Comparison of ENCODE assay signal across 26 cellular contexts in genomic region chr2:204321027-204321800, GRCh38.
DNase-seq lines count a peak whose midpoint lies in the region; FAIRE-seq and TF ChIP-seq lines count a peak whose summit lies in the region.
"Had no signal": no experiment of that assay in that cellular context is flagged by ENCODE, and none has a peak within 500 bp of the region (broad histone marks: within the 10 kb centered on the region; RNA-seq: fewer than 3 reads in every experiment).

No MANE protein-coding gene starts in this region.

- H3K27ac Mint-ChIP-seq in astrocyte (ENCODE audit: unreplicated experiment): peak overlapping the region; percentile 28
- H3K27ac Mint-ChIP-seq: T-helper 2 cell treated with Interferon-gamma antibody and Interleukin-4, amounts not matched to agents 5 μg/mL and 100 μg/mL, for 36 hours had no signal

- H4K20me1 ChIP-seq in astrocyte (ENCODE audit: insufficient read depth, low read length): no peaks in the 10 kb centered on the region

- peak; percentile 57 for DNase-seq in NCI-H82 (lab: John Stamatoyannopoulos, UW)
- DNase-seq in NCI-H82 treated with DMSO at 0.1 percent for 48 hours (lab: John Stamatoyannopoulos, UW; ENCODE audit: unreplicated experiment): no peak
- no peak for DNase-seq in astrocyte (ENCODE audit: low read depth)
- no peak for DNase-seq in brain microvascular endothelial cell
- no peak for DNase-seq in HuH-7 (ENCODE audit: low spot score)
- no peak for DNase-seq in activated gamma-delta T cell treated with Interleukin-2 at 50 U/mL for 16 hours
- DNase-seq: activated CD4-positive, alpha-beta T cell treated with anti-CD3 and anti-CD28 coated beads for 48 hours; activated naive CD4-positive, alpha-beta T cell treated with Interleukin-2 at 50 U/mL for 16 hours; activated T-cell treated with anti-CD3 and anti-CD28 coated beads, Interleukin-2, amount 50 U/mL, for 4 hours; effector memory CD4-positive, alpha-beta T cell; GF-D8; NCI-H1105; NCI-H1930; nucleus accumbens; stimulated activated CD4-positive, alpha-beta T cell treated with anti-CD3 and anti-CD28 coated beads, Interleukin-12 subunit alpha, Interleukin-12 subunit beta, amount 100 ng/mL, for 4 hours; stimulated activated CD4-positive, alpha-beta T cell treated with anti-CD3 and anti-CD28 coated beads, Interleukin-4, amount 100 ng/mL, for 4 hours; stimulated activated naive CD4-positive, alpha-beta T cell had no signal

- no peak for FAIRE-seq in astrocyte (lab: Jason Lieb, UNC)
- FAIRE-seq: A204.1, GM18507 had no signal

- H3K27me3 Mint-ChIP-seq in astrocyte (ENCODE audit: low read depth, unreplicated experiment): peaks cover 3% of the 10 kb centered on the region

- H3K9me3 Mint-ChIP-seq in astrocyte (ENCODE audit: unreplicated experiment): no peaks in the 10 kb centered on the region
- H3K9me3 Mint-ChIP-seq: activated T-cell treated with anti-CD3 and anti-CD28 coated beads, Interleukin-2, amount 50 U/mL, for 4 hours; T-helper 2 cell treated with Interferon-gamma antibody and Interleukin-4, amounts not matched to agents 5 μg/mL and 100 μg/mL, for 36 hours had no signal

- H3K79me2 ChIP-seq in astrocyte (ENCODE audit: insufficient read depth, low read length): no peaks in the 10 kb centered on the region

- H3K27me3 ChIP-seq in astrocyte (ENCODE audit: insufficient read depth, low read length) (no peaks in the 10 kb centered on the region), subcutaneous abdominal adipose tissue (ENCODE audit: control insufficient read depth in 5 of 5, insufficient read depth in 4 of 5, low read length in 5 of 5) (peaks cover 0 to 3% (median 0%) of the 10 kb centered on the region in 5 donors), brain microvascular endothelial cell (replicated peaks) (no peaks in the 10 kb centered on the region)
- H3K27me3 ChIP-seq: adrenal gland, colonic mucosa, thyroid gland had no signal

- no peak overlapping the region for H3K9ac ChIP-seq in astrocyte (ENCODE audit: low read length)
- no peak overlapping the region for H3K9ac ChIP-seq in subcutaneous abdominal adipose tissue (ENCODE audit: low read length in 5 of 5)

- TF ChIP-seq CTCF in astrocyte (IDR thresholded peaks at IDR 0.05; ENCODE audit: insufficient read depth, low read depth, low read length): no peak
- no peak for TF ChIP-seq CTCF in brain microvascular endothelial cell (IDR thresholded peaks at IDR 0.05; ENCODE audit: low read depth, low read length, missing control alignments)

- H3K4me1 Mint-ChIP-seq in astrocyte (ENCODE audit: low read depth, unreplicated experiment): peaks cover 19% of the 10 kb centered on the region

- H3K4me1 ChIP-seq in astrocyte (ENCODE audit: insufficient read depth, low read length): peaks cover 3% of the 10 kb centered on the region
- peaks cover 7% of the 10 kb centered on the region for H3K4me1 ChIP-seq in mesodermal cell (ENCODE audit: control insufficient read depth, insufficient read depth, low read length, poor library complexity, severe bottlenecking)
- peaks cover 0 to 25% (median 10%) of the 10 kb centered on the region in 5 donors for H3K4me1 ChIP-seq in subcutaneous abdominal adipose tissue (ENCODE audit: control insufficient read depth in 5 of 5, insufficient read depth in 5 of 5, low read length in 5 of 5)
- H3K4me1 ChIP-seq: adrenal gland, colonic mucosa, thyroid gland had no signal

- no peaks in the 10 kb centered on the region for H3K36me3 ChIP-seq in astrocyte (ENCODE audit: insufficient read depth, low read length)
- no peaks in the 10 kb centered on the region for H3K36me3 ChIP-seq in mesodermal cell (ENCODE audit: control insufficient read depth, insufficient read depth, low read length)
- no peaks in the 10 kb centered on the region for H3K36me3 ChIP-seq in subcutaneous abdominal adipose tissue (ENCODE audit: control insufficient read depth in 5 of 5, insufficient read depth in 5 of 5, low read length in 5 of 5)
- no peaks in the 10 kb centered on the region for H3K36me3 ChIP-seq in brain microvascular endothelial cell (replicated peaks)
- H3K36me3 ChIP-seq: adrenal gland, colonic mucosa, thyroid gland had no signal

- H3K4me3 Mint-ChIP-seq in astrocyte (ENCODE audit: unreplicated experiment): no peak overlapping the region
- H3K4me3 Mint-ChIP-seq: activated T-cell treated with anti-CD3 and anti-CD28 coated beads, Interleukin-2, amount 50 U/mL, for 4 hours; T-helper 2 cell treated with Interferon-gamma antibody and Interleukin-4, amounts not matched to agents 5 μg/mL and 100 μg/mL, for 36 hours had no signal

- H3K9me3 ChIP-seq in astrocyte (ENCODE audit: insufficient read depth, low read depth, low read length) (no peaks in the 10 kb centered on the region), mesodermal cell (ENCODE audit: control insufficient read depth, low read length) (no peaks in the 10 kb centered on the region), subcutaneous abdominal adipose tissue (ENCODE audit: control insufficient read depth in 5 of 5, low read length in 5 of 5) (no peaks in the 10 kb centered on the region)
- H3K9me3 ChIP-seq: adrenal gland, colonic mucosa, thyroid gland had no signal

- no peak overlapping the region for H2AFZ ChIP-seq in astrocyte (ENCODE audit: low read depth, low read length)

- WGBS in mesodermal cell (ENCODE audit: insufficient coverage in 2 of 2), 2 experiments: 82 to 85% methylated on average over 10 of the region's 10 CpGs

- no peaks in the 10 kb centered on the region for H3K36me3 Mint-ChIP-seq in astrocyte (ENCODE audit: low read depth, unreplicated experiment)

- in situ Hi-C loops in brain microvascular endothelial cell (cut with HindIII; ENCODE audit: low pct_ligation_motif_present, low sequenced_read_pairs): no loop called here

- H3K4me2 ChIP-seq in astrocyte (ENCODE audit: low read length): no peak overlapping the region

- H3K4me3 ChIP-seq in astrocyte (ENCODE audit: insufficient read depth, low read depth, low read length): no peak overlapping the region
- no peak overlapping the region for H3K4me3 ChIP-seq in mesodermal cell (ENCODE audit: extremely low read depth, insufficient read depth, low read length, poor library complexity, severe bottlenecking)
- H3K4me3 ChIP-seq in subcutaneous abdominal adipose tissue (ENCODE audit: low read depth in 1 of 5, low read length in 5 of 5): no peak overlapping the region
- no peak overlapping the region for H3K4me3 ChIP-seq in brain microvascular endothelial cell (ENCODE audit: low read depth, low read length)
- H3K4me3 ChIP-seq: adrenal gland, colonic mucosa, thyroid gland had no signal

- H3K27ac ChIP-seq in astrocyte (ENCODE audit: low read depth, low read length): no peak overlapping the region
- H3K27ac ChIP-seq in mesodermal cell (ENCODE audit: low read depth, low read length, severe bottlenecking): peak overlapping the region; percentile 38
- peak overlapping the region; percentile 38 for H3K27ac ChIP-seq in subcutaneous abdominal adipose tissue (ENCODE audit: low read depth, low read length)
- H3K27ac ChIP-seq in brain microvascular endothelial cell: no peak overlapping the region
- H3K27ac ChIP-seq: colonic mucosa, thyroid gland, VCaP had no signal

Comparison
In these comparisons a context has a peak if more than half of its experiments do, and no peak if none do; other contexts are left out.
1. H3K27ac ChIP-seq: peak in mesodermal cell (single experiment) and subcutaneous abdominal adipose tissue (single experiment); none in astrocyte (single experiment) and brain microvascular endothelial cell (single experiment).